Comparison of ENCODE assay signal across 15 cellular contexts in the genomic region with DNA sequence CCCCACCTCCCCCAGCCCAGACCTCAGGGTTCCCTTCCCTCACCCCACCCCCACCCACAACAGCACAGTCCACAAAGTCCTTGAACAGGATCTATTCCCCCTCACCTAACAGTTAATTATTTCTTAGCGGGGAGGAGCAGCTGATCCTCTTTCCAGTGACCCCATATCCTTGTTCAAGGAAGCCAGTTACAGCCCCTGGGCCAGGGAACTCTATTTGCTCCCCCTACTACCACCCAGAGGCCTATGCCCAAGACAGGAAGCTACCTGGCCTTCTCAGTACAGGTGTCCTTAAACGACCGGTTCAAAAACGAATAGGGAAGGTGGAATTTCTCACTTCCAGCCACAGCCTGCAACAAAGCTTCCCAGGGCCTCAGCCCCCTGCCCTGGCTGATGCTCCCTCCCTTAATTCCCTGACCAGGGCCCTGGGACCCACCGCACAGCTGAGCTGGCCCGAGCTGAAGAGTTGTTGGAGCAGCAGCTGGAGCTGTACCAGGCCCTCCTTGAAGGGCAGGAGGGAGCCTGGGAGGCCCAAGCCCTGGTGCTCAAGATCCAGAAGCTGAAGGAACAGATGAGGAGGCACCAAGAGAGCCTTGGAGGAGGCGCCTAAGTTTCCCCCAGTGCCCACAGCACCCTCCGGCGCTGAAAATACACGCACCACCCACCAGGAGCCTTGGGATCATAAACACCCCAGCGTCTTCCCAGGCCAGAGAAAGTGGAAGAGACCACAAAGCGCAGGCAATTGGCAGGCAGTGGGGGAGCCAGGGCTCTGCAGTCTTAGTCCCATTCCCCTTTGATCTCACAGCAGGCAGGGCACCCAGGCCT. TPM values are rescaled to one million over a fixed set of nuclear protein-coding genes. Genes with fewer than 3 reads are reported as not detected.
DNase-seq lines count a peak whose midpoint lies in the region; ATAC-seq and TF ChIP-seq lines count a peak whose summit lies in the region.
"Had no signal": no experiment of that assay in that cellular context is flagged by ENCODE, and none has a peak within 500 bp of the region (broad histone marks: within the 10 kb centered on the region; RNA-seq: fewer than 3 reads in every experiment).

No MANE protein-coding gene starts in this region.

- H3K27ac ChIP-seq in HEK293 (ENCODE audit: extremely low read depth, low read depth, low read length): no peak overlapping the region
- H3K27ac ChIP-seq in colonic mucosa: no peak overlapping the region
- H3K27ac ChIP-seq: right atrium auricular region had no signal

- peak; percentile 26 for ATAC-seq in activated naive CD8-positive, alpha-beta T cell treated with anti-CD3 and anti-CD28 coated beads, Interleukin-2, amount 50 U/mL, for 24 hours
- ATAC-seq in mucosa of descending colon: peak; percentile 20
- no peak for ATAC-seq in GM18870 (IDR thresholded peaks at IDR 0.05; ENCODE audit: unreplicated experiment)

- H3K9ac ChIP-seq in colonic mucosa (ENCODE audit: low read depth in 2 of 2, low read length in 2 of 2): no peak overlapping the region

- CTCF ChIA-PET in HEK293 (lab: Yijun Ruan, JAX): interaction anchor here (0.6 to 2.7 kb wide), 7 partner anchors 12 to 70 kb away, joined by 3 to 26 read pairs (median 4); partner anchors contain the start of gene DDX39B

- H3K36me3 ChIP-seq in HEK293 (ENCODE audit: control insufficient read depth in 2 of 2, insufficient read depth in 1 of 2, low read length in 2 of 2) (peaks cover 42 to 56% of the 10 kb centered on the region in 2 experiments), mucosa of descending colon (ENCODE audit: low read depth) (peaks cover 16% of the 10 kb centered on the region), colonic mucosa (peaks cover 22% of the 10 kb centered on the region)

- H3K27ac Mint-ChIP-seq in activated naive CD8-positive, alpha-beta T cell treated with anti-CD3 and anti-CD28 coated beads, Interleukin-2, amount 50 U/mL, for 24 hours: no peak overlapping the region

- intact Hi-C loops in mucosa of descending colon (cut with DNase I, micrococcal nuclease) (no loop called here), colonic mucosa (cut with DNase I) (no loop called here)

- H3K4me3 ChIP-seq in HEK293 (ENCODE audit: low read depth, low read length): no peak overlapping the region
- no peak overlapping the region for H3K4me3 ChIP-seq in mucosa of descending colon
- no peak overlapping the region for H3K4me3 ChIP-seq in colonic mucosa
- H3K4me3 ChIP-seq: right atrium auricular region had no signal

- H3K36me3 Mint-ChIP-seq in activated naive CD8-positive, alpha-beta T cell treated with anti-CD3 and anti-CD28 coated beads, Interleukin-2, amount 50 U/mL, for 24 hours (ENCODE audit: low read depth): peaks cover 46% of the 10 kb centered on the region

- H3K4me3 Mint-ChIP-seq in activated naive CD8-positive, alpha-beta T cell treated with anti-CD3 and anti-CD28 coated beads, Interleukin-2, amount 50 U/mL, for 24 hours: no peak overlapping the region

- peaks cover 9% of the 10 kb centered on the region for H3K4me1 Mint-ChIP-seq in activated naive CD8-positive, alpha-beta T cell treated with anti-CD3 and anti-CD28 coated beads, Interleukin-2, amount 50 U/mL, for 24 hours

- TF ChIP-seq CTCF in HEK293 (tag by site-specific recombination; IDR thresholded peaks at IDR 0.05): no peak
- TF ChIP-seq CTCF in mucosa of descending colon (IDR thresholded peaks at IDR 0.05): no peak
- no peak for TF ChIP-seq CTCF in colonic mucosa (IDR thresholded peaks at IDR 0.05)

- no peaks in the 10 kb centered on the region for H3K9me3 Mint-ChIP-seq in activated naive CD8-positive, alpha-beta T cell treated with anti-CD3 and anti-CD28 coated beads, Interleukin-2, amount 50 U/mL, for 24 hours

- H3K4me1 ChIP-seq in HEK293 (ENCODE audit: control insufficient read depth, insufficient read depth, low read length): peaks cover 3% of the 10 kb centered on the region
- no peaks in the 10 kb centered on the region for H3K4me1 ChIP-seq in mucosa of descending colon (ENCODE audit: low read depth)
- no peaks in the 10 kb centered on the region for H3K4me1 ChIP-seq in colonic mucosa
- H3K4me1 ChIP-seq: right atrium auricular region had no signal

- H3K9me3 ChIP-seq in HEK293 (ENCODE audit: control insufficient read depth, insufficient read depth, low read depth, low read length): no peaks in the 10 kb centered on the region
- no peaks in the 10 kb centered on the region for H3K9me3 ChIP-seq in mucosa of descending colon
- no peaks in the 10 kb centered on the region for H3K9me3 ChIP-seq in colonic mucosa
- H3K9me3 ChIP-seq: right atrium auricular region had no signal

- no peaks in the 10 kb centered on the region for H3K27me3 Mint-ChIP-seq in activated naive CD8-positive, alpha-beta T cell treated with anti-CD3 and anti-CD28 coated beads, Interleukin-2, amount 50 U/mL, for 24 hours

- POLR2A ChIA-PET in HEK293 (lab: Yijun Ruan, JAX): interaction anchor here (0.6 to 6.3 kb wide), 14 partner anchors 9 to 656 kb away, joined by 3 to 112 read pairs (median 6); partner anchors contain the start of genes C6orf47, DDX39B, HSPA1A and HSPA1B

- DNase-seq in DMS53 (lab: John Stamatoyannopoulos, UW) (peak; percentile 37), DMS53 treated with DMSO at 0.1 percent for 48 hours (lab: John Stamatoyannopoulos, UW; ENCODE audit: unreplicated experiment) (no peak), mucosa of descending colon (no peak), colonic mucosa (no peak), hippocampal formation (lab: John Stamatoyannopoulos, UW) (no peak)
- no peak for DNase-seq in activated naive CD8-positive, alpha-beta T cell treated with anti-CD3 and anti-CD28 coated beads, Interleukin-2, amount 50 U/mL, for 24 hours
- DNase-seq: aorta, hypothalamus, NCI-H1105, NCI-H774, SW 1271 had no signal

- H3K27me3 ChIP-seq in colonic mucosa: no peaks in the 10 kb centered on the region
- H3K27me3 ChIP-seq: right atrium auricular region had no signal

TF ChIP-seq in HEK293, 187 proteins besides CTCF, POLR2A, EP300 and RAD21 (continues in another document):
- no peak for TF ChIP-seq ZNF654 (tag by site-specific recombination; IDR thresholded peaks at IDR 0.05; ENCODE audit: low read depth)
- no peak for TF ChIP-seq ZNF629 (tag by site-specific recombination; IDR thresholded peaks at IDR 0.05)
- no peak for TF ChIP-seq ZNF555 (tag by site-specific recombination; conservative IDR thresholded peaks at IDR 0.05)
- TF ChIP-seq ZNF169 (tag by site-specific recombination; IDR thresholded peaks at IDR 0.05): no peak
- TF ChIP-seq ZNF404 (tag by site-specific recombination; IDR thresholded peaks at IDR 0.05): no peak
- TF ChIP-seq, protein P1, sequence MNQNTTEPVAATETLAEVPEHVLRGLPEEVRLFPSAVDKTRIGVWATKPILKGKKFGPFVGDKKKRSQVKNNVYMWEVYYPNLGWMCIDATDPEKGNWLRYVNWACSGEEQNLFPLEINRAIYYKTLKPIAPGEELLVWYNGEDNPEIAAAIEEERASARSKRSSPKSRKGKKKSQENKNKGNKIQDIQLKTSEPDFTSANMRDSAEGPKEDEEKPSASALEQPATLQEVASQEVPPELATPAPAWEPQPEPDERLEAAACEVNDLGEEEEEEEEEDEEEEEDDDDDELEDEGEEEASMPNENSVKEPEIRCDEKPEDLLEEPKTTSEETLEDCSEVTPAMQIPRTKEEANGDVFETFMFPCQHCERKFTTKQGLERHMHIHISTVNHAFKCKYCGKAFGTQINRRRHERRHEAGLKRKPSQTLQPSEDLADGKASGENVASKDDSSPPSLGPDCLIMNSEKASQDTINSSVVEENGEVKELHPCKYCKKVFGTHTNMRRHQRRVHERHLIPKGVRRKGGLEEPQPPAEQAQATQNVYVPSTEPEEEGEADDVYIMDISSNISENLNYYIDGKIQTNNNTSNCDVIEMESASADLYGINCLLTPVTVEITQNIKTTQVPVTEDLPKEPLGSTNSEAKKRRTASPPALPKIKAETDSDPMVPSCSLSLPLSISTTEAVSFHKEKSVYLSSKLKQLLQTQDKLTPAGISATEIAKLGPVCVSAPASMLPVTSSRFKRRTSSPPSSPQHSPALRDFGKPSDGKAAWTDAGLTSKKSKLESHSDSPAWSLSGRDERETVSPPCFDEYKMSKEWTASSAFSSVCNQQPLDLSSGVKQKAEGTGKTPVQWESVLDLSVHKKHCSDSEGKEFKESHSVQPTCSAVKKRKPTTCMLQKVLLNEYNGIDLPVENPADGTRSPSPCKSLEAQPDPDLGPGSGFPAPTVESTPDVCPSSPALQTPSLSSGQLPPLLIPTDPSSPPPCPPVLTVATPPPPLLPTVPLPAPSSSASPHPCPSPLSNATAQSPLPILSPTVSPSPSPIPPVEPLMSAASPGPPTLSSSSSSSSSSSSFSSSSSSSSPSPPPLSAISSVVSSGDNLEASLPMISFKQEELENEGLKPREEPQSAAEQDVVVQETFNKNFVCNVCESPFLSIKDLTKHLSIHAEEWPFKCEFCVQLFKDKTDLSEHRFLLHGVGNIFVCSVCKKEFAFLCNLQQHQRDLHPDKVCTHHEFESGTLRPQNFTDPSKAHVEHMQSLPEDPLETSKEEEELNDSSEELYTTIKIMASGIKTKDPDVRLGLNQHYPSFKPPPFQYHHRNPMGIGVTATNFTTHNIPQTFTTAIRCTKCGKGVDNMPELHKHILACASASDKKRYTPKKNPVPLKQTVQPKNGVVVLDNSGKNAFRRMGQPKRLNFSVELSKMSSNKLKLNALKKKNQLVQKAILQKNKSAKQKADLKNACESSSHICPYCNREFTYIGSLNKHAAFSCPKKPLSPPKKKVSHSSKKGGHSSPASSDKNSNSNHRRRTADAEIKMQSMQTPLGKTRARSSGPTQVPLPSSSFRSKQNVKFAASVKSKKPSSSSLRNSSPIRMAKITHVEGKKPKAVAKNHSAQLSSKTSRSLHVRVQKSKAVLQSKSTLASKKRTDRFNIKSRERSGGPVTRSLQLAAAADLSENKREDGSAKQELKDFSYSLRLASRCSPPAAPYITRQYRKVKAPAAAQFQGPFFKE (tag by site-specific recombination; IDR thresholded peaks at IDR 0.05; ENCODE audit: borderline replicate concordance): no peak

RNA-seq across cellular contexts. Expression of gene MCCD1, which starts 0.8 kb away (rescaled TPM):
- not detected for total RNA-seq in mucosa of descending colon
- total RNA-seq in colonic mucosa: not detected
- total RNA-seq: aorta, mesenteric fat pad, right atrium auricular region had no signal

RNA-seq across cellular contexts. Expression of gene DDX39B, which starts 12.3 kb away (rescaled TPM):
- total RNA-seq in mucosa of descending colon (100 to 1,000 TPM; 239 to 309 (median 295) TPM), colonic mucosa (100 to 1,000 TPM; 213 to 422 TPM)

RNA-seq across cellular contexts. Expression of gene ATP6V1G2, which starts 16.9 kb away (rescaled TPM):
- total RNA-seq in mucosa of descending colon (1 to 10 TPM in 2 of 3 donors, under 1 TPM in 1; 0.55 to 4.5 (median 1.2) TPM), colonic mucosa (under 1 TPM; 0.57 to 0.85 TPM)

RNA-seq across cellular contexts. Expression of gene NFKBIL1, which starts 17.9 kb away (rescaled TPM):
- total RNA-seq in mucosa of descending colon: 10 to 100 TPM; 15.8 to 27.8 (median 18.3) TPM
- total RNA-seq in colonic mucosa: 10 to 100 TPM; 16.1 to 18.8 TPM

RNA-seq across cellular contexts. Expression of gene MICB, which starts 31.6 kb away (rescaled TPM):
- 1 to 10 TPM; 1.3 to 4.1 (median 2.9) TPM for total RNA-seq in mucosa of descending colon
- 1 to 10 TPM; 5.6 to 6.7 TPM for total RNA-seq in colonic mucosa
